29 cellular contexts compared by ENCODE assay signal in genomic region chr15:76664895-76665294, GRCh38.
DNase-seq lines count a peak whose midpoint lies in the region; ATAC-seq, FAIRE-seq and TF ChIP-seq lines count a peak whose summit lies in the region.
"Had no signal": no experiment of that assay in that cellular context is flagged by ENCODE, and none has a peak within 500 bp of the region (broad histone marks: within the 10 kb centered on the region; RNA-seq: fewer than 3 reads in every experiment).

No MANE protein-coding gene starts in this region.

- no peak overlapping the region for H4K91ac ChIP-seq in H1 (replicated peaks; ENCODE audit: insufficient read length, low read length)

- TF ChIP-seq RAD21 in H1 (IDR thresholded peaks at IDR 0.05 in 1 of 2, conservative IDR thresholded peaks at IDR 0.05 in 1 of 2; ENCODE audit: low read depth in 2 of 2, low read length in 2 of 2): no peak

- no peaks in the 10 kb centered on the region for H3K23me2 ChIP-seq in H1 (ENCODE audit: low read depth, low read length)

- no peak overlapping the region for H3K4me2 ChIP-seq in H1 (ENCODE audit: insufficient read depth in 1 of 2, low read depth in 2 of 2, low read length in 2 of 2)
- H3K4me2 ChIP-seq: BLaER1 treated with 17β-estradiol and CSF1 and Interleukin-3, amounts not matched to agents 10 nM and 100 nM had no signal

- CTCF ChIA-PET in H1 (lab: Charles Lee; ENCODE audit: partially characterized antibody): interaction anchor here (0.9 to 1.7 kb wide), 3 partner anchors 9 to 175 kb away, joined by 3 to 7 read pairs (median 3); no protein-coding TSS in a partner anchor

- DNase-seq in Right ventricle myocardium inferior (ENCODE audit: missing footprints) (no peak), cardiac septum (ENCODE audit: low spot score) (no peak), H1 (ENCODE audit: low read depth in 1 of 2, low spot score in 2 of 2) (no peak), left ventricle myocardium superior (no peak), brain microvascular endothelial cell (no peak), SKM-1 treated with dmso at 0.1 percent for 144 hours (lab: John Stamatoyannopoulos, UW; ENCODE audit: unreplicated experiment) (no peak)
- DNase-seq: AML-193; CD4-positive, alpha-beta memory T cell; COR-L47; KG1; MG63; NCI-H146; NCI-H1930; NCI-H2107; NCI-H2227 treated with DMSO at 0.1 percent for 48 hours; NCI-H510A treated with DMSO at 0.1 percent for 48 hours; NCI-H748 treated with DMSO at 0.1 percent for 48 hours; SIG-M5; SW 1271 had no signal

- in situ Hi-C loops in brain microvascular endothelial cell (cut with HindIII; ENCODE audit: low pct_ligation_motif_present, low sequenced_read_pairs): no loop called here

- no peaks in the 10 kb centered on the region for H3K9me3 ChIP-seq in H1 (ENCODE audit: insufficient read depth in 2 of 2, low read depth in 1 of 2, low read length in 1 of 2)
- H3K9me3 ChIP-seq: MG63 had no signal

- TF ChIP-seq CTCF in H1 (IDR thresholded peaks at IDR 0.05; ENCODE audit: control extremely low read depth in 1 of 3, insufficient read depth in 1 of 3, low read depth in 1 of 3, low read length in 3 of 3) (no peak), brain microvascular endothelial cell (IDR thresholded peaks at IDR 0.05; ENCODE audit: low read depth, low read length, missing control alignments) (no peak)

- no peak overlapping the region for H2AK5ac ChIP-seq in H1 (ENCODE audit: low read depth, low read length)

- H3K18ac ChIP-seq in H1 (ENCODE audit: extremely low read depth, low read length): no peak overlapping the region

- H4K8ac ChIP-seq in H1 (ENCODE audit: extremely low read depth, insufficient read depth, low read length): no peak overlapping the region

- no peak overlapping the region for H2BK120ac ChIP-seq in H1 (replicated peaks; ENCODE audit: low read depth, low read length)

- H3K9ac ChIP-seq in H1 (replicated peaks in 1 of 4; ENCODE audit: extremely low read depth in 1 of 4, low read depth in 3 of 4, low read length in 3 of 4): no peak overlapping the region
- H3K9ac ChIP-seq: BLaER1 treated with 17β-estradiol and CSF1 and Interleukin-3, amounts not matched to agents 10 nM and 100 nM had no signal

- no peaks in the 10 kb centered on the region for H3K79me1 ChIP-seq in H1 (ENCODE audit: low read depth, low read length)

- FAIRE-seq in H1 (lab: Jason Lieb, UNC): no peak
- FAIRE-seq: A204.1, G401.6, GM12891, H54 had no signal

- H2BK5ac ChIP-seq in H1 (ENCODE audit: low read depth, low read length): no peak overlapping the region

- WGBS in H1 (ENCODE audit: extremely low coverage in 1 of 2, insufficient coverage in 1 of 2, insufficient read length in 1 of 2, insufficient replicate concordance in 2 of 2, low coverage in 1 of 2, low lambda C conversion rate in 2 of 2, missing lambda C conversion rate in 1 of 2), 2 experiments: 89% methylated on average over 5 of the region's 5 CpGs; no CpG with 5 or more reads in 1 of the 2 experiments

- no peak overlapping the region for H2BK12ac ChIP-seq in H1 (ENCODE audit: low read depth, low read length)

- H2BK15ac ChIP-seq in H1 (ENCODE audit: low read length): no peak overlapping the region

- no peak overlapping the region for H3K14ac ChIP-seq in H1 (ENCODE audit: insufficient read length)

- H3K23ac ChIP-seq in H1 (ENCODE audit: insufficient read length): no peak overlapping the region

- H3K4ac ChIP-seq in H1 (replicated peaks; ENCODE audit: insufficient read length, low read depth, low read length): peak overlapping the region; percentile 38

- H3K27ac ChIP-seq in H1 (ENCODE audit: low read depth, low read length): no peak overlapping the region
- H3K27ac ChIP-seq in brain microvascular endothelial cell: no peak overlapping the region
- H3K27ac ChIP-seq: BLaER1 treated with 17β-estradiol and CSF1 and Interleukin-3, amounts not matched to agents 10 nM and 100 nM; RWPE1; SK-N-MC had no signal

- TF ChIP-seq EP300 in H1 (IDR thresholded peaks at IDR 0.05; ENCODE audit: borderline replicate concordance in 1 of 2, low read depth in 2 of 2, low read length in 2 of 2): no peak

- intact Hi-C loops in Right ventricle myocardium inferior (cut with DNase I) (no loop called here), cardiac septum (cut with DNase I) (no loop called here), left ventricle myocardium superior (cut with micrococcal nuclease) (no loop called here)

- POLR2A ChIA-PET in H1 (lab: Charles Lee; ENCODE audit: partially characterized antibody): no interaction called here

- ATAC-seq in Right ventricle myocardium inferior: peak; percentile 52
- ATAC-seq in left ventricle myocardium superior: peak; percentile 68
- no peak for ATAC-seq in HG02970 (IDR thresholded peaks at IDR 0.05; ENCODE audit: low FRiP score, unreplicated experiment)
- ATAC-seq in GM21825 (IDR thresholded peaks at IDR 0.05; ENCODE audit: unreplicated experiment): no peak
- ATAC-seq: Panc1 had no signal

- H3K36me3 ChIP-seq in H1 (ENCODE audit: control insufficient read depth in 2 of 4, insufficient read depth in 4 of 4, low read length in 3 of 4): no peaks in the 10 kb centered on the region
- no peaks in the 10 kb centered on the region for H3K36me3 ChIP-seq in brain microvascular endothelial cell (replicated peaks)
- H3K36me3 ChIP-seq: MG63 had no signal

- H3K56ac ChIP-seq in H1 (replicated peaks; ENCODE audit: insufficient read length, low read depth, low read length): no peak overlapping the region

- H3K4me3 ChIP-seq in H1 (ENCODE audit: extremely low read depth in 1 of 4, insufficient read depth in 2 of 4, low read depth in 3 of 4, low read length in 4 of 4) (no peak overlapping the region), brain microvascular endothelial cell (ENCODE audit: low read depth, low read length) (no peak overlapping the region)
- H3K4me3 ChIP-seq: BLaER1 treated with 17β-estradiol and CSF1 and Interleukin-3, amounts not matched to agents 10 nM and 100 nM; MG63; SK-N-MC had no signal

- TF ChIP-seq POLR2A in H1 (IDR thresholded peaks at IDR 0.05; ENCODE audit: control extremely low read depth in 1 of 2, low read depth in 2 of 2, low read length in 2 of 2): no peak

- H3K27me3 ChIP-seq in H1 (replicated peaks in 1 of 4; ENCODE audit: control insufficient read depth in 3 of 4, extremely low read depth in 1 of 4, insufficient read depth in 3 of 4, low read length in 3 of 4) (no peaks in the 10 kb centered on the region), brain microvascular endothelial cell (replicated peaks) (no peaks in the 10 kb centered on the region)
- H3K27me3 ChIP-seq: BLaER1 treated with 17β-estradiol and CSF1 and Interleukin-3, amounts not matched to agents 10 nM and 100 nM; MG63 had no signal

- no peak overlapping the region for H2AFZ ChIP-seq in H1 (ENCODE audit: low read length)

- no peaks in the 10 kb centered on the region for H4K20me1 ChIP-seq in H1 (replicated peaks in 1 of 2; ENCODE audit: control insufficient read depth in 1 of 2, insufficient read depth in 2 of 2, low read length in 2 of 2)
- H4K20me1 ChIP-seq: BLaER1 treated with 17β-estradiol and CSF1 and Interleukin-3, amounts not matched to agents 10 nM and 100 nM had no signal

- no peak overlapping the region for H4K5ac ChIP-seq in H1 (ENCODE audit: insufficient read length, low read depth, low read length)

- no peaks in the 10 kb centered on the region for H3K4me1 ChIP-seq in H1 (replicated peaks in 1 of 4; ENCODE audit: control insufficient read depth in 3 of 4, insufficient read depth in 4 of 4, low read length in 3 of 4)

- H3K79me2 ChIP-seq in H1 (ENCODE audit: control insufficient read depth in 1 of 2, insufficient read depth in 2 of 2, low read length in 2 of 2): no peaks in the 10 kb centered on the region

- H2BK20ac ChIP-seq in H1 (ENCODE audit: low read length): no peak overlapping the region

TF ChIP-seq in H1, 55 proteins besides CTCF, POLR2A, EP300 and RAD21:
- TF ChIP-seq EGR1 (IDR thresholded peaks at IDR 0.05; ENCODE audit: borderline replicate concordance, low read depth, low read length): no peak
- TF ChIP-seq ATF2 (IDR thresholded peaks at IDR 0.05; ENCODE audit: low read length): no peak

Comparison
In these comparisons a context has a peak if more than half of its experiments do, and no peak if none do; other contexts are left out.
1. ATAC-seq: peak in Right ventricle myocardium inferior (single experiment) and left ventricle myocardium superior (single experiment); none in HG02970 (single experiment) and GM21825 (single experiment).